In the genomic region with DNA sequence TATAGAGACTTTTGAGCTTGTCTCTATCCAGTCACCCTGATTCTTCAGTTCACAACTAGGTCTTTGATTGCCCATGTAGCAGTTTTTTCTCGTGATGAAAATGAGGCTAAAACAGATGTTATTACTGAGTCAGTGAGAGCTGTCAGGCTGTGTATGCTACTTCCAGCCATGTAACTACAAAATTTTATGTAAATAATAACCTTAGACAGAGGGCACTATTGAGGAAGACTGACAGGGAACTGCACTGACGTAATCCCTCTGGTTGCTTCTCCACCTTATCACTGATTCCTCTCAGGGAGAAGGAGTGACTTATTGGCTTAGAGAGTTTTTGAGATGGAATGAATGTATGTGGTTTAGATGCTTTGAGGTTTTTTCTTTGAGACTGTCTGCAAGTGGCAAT, we compare ENCODE assay signal across 16 cellular contexts.
"Had no signal": no experiment of that assay in that cellular context is flagged by ENCODE, and none has a peak within 500 bp of the region (broad histone marks: within the 10 kb centered on the region; RNA-seq: fewer than 3 reads in every experiment).

No MANE protein-coding gene starts in this region.

- H3K27ac Mint-ChIP-seq: activated CD4-positive, alpha-beta memory T cell treated with anti-CD3 and anti-CD28 coated beads, Interleukin-2, amount 10 ng/mL, durations not matched to agents 7 days and 5 days; activated CD4-positive, alpha-beta T cell treated with anti-CD3 and anti-CD28 coated beads for 36 hours; activated naive CD4-positive, alpha-beta T cell treated with anti-CD3 and anti-CD28 coated beads, Interleukin-2, amount 50 U/mL, for 72 hours; immature natural killer cell; natural killer cell treated with Interleukin-12 subunit alpha and Interleukin-12 subunit beta and Interleukin-15 and Interleukin-18, amount 100 ng/mL, for 72 hours had no signal

- H3K4me1 Mint-ChIP-seq: activated CD4-positive, alpha-beta memory T cell treated with anti-CD3 and anti-CD28 coated beads, Interleukin-2, amount 10 ng/mL, durations not matched to agents 7 days and 5 days; activated CD4-positive, alpha-beta T cell treated with anti-CD3 and anti-CD28 coated beads for 36 hours; immature natural killer cell had no signal

- DNase-seq: activated CD4-positive, alpha-beta memory T cell treated with anti-CD3 and anti-CD28 coated beads, Interleukin-2, amount 10 ng/mL, durations not matched to agents 7 days and 5 days; activated CD4-positive, alpha-beta T cell treated with anti-CD3 and anti-CD28 coated beads for 36 hours; activated effector memory CD4-positive, alpha-beta T cell treated with Interleukin-2 at 50 U/mL for 16 hours; activated T-cell treated with anti-CD3 and anti-CD28 coated beads, Interleukin-2, amount 50 U/mL, for 4 hours; amygdala; heart left ventricle; immature natural killer cell; right cardiac atrium; small intestine; stimulated activated CD4-positive, alpha-beta T cell treated with anti-CD3 and anti-CD28 coated beads, Interleukin-4, amount 100 ng/mL, for 24 hours; stimulated activated naive CD4-positive, alpha-beta T cell; T-helper 9 cell; tibial artery; uterus had no signal

- H3K4me3 Mint-ChIP-seq: activated CD4-positive, alpha-beta memory T cell treated with anti-CD3 and anti-CD28 coated beads, Interleukin-2, amount 10 ng/mL, durations not matched to agents 7 days and 5 days; activated CD4-positive, alpha-beta T cell treated with anti-CD3 and anti-CD28 coated beads for 36 hours; activated T-cell treated with anti-CD3 and anti-CD28 coated beads, Interleukin-2, amount 50 U/mL, for 4 hours; immature natural killer cell; natural killer cell treated with Interleukin-12 subunit alpha and Interleukin-12 subunit beta and Interleukin-15 and Interleukin-18, amount 100 ng/mL, for 72 hours had no signal

- H3K36me3 Mint-ChIP-seq: activated naive CD4-positive, alpha-beta T cell treated with anti-CD3 and anti-CD28 coated beads, Interleukin-2, amount 50 U/mL, for 72 hours; immature natural killer cell; natural killer cell treated with Interleukin-12 subunit alpha and Interleukin-12 subunit beta and Interleukin-15 and Interleukin-18, amount 100 ng/mL, for 72 hours had no signal

- H3K9me3 Mint-ChIP-seq: activated CD4-positive, alpha-beta memory T cell treated with anti-CD3 and anti-CD28 coated beads, Interleukin-2, amount 10 ng/mL, durations not matched to agents 7 days and 5 days; activated T-cell treated with anti-CD3 and anti-CD28 coated beads, Interleukin-2, amount 50 U/mL, for 4 hours; natural killer cell treated with Interleukin-12 subunit alpha and Interleukin-12 subunit beta and Interleukin-15 and Interleukin-18, amount 100 ng/mL, for 72 hours had no signal

- H3K27me3 Mint-ChIP-seq: activated CD4-positive, alpha-beta memory T cell treated with anti-CD3 and anti-CD28 coated beads, Interleukin-2, amount 10 ng/mL, durations not matched to agents 7 days and 5 days; activated CD4-positive, alpha-beta T cell treated with anti-CD3 and anti-CD28 coated beads for 36 hours; natural killer cell treated with Interleukin-12 subunit alpha and Interleukin-12 subunit beta and Interleukin-15 and Interleukin-18, amount 100 ng/mL, for 72 hours had no signal
